Comparison of ENCODE assay signal across 8 cellular contexts in the genomic region with DNA sequence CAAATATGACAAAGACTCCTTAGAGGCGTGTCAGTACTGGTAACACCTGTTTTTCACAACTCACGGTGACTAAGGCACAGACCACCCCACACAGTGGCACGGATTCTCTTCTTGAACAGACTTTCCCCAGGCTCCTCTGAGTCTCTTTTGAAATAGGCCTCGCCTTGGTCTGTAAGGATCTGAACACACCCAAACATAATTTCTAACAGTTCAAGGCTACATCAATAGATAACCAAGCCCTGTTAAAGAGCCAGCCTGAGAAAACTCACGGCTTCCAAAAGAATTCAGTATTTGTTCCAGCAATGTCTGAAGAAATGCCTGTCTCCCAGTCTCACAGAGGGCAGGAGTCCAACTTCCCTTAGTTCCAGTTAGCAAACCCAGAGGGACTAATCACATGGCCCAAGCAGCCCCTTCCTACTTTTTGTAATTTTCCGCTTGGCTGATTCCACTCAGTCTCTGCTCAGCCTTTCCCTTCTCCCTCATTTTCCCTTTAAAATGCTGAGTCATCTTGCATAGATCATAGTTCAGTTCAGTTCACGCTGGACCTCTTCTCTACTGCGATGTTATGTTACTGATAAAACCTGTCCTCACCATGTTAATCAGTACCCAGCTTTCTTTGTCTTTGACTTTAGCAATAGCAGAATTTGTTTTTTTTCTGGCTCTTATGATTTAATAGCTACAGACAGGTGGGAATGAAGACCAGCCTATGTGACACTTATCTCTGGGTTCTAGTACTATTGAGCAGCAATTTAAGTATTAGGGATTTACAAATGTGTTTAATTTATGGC. TPM values are rescaled to one million over a fixed set of nuclear protein-coding genes. Genes with fewer than 3 reads are reported as not detected.
A peak's percentile ranks its signal among the peaks of the same experiment; 100 is the strongest.
DNase-seq lines count a peak whose midpoint lies in the region; ATAC-seq, FAIRE-seq and TF ChIP-seq lines count a peak whose summit lies in the region.

No MANE protein-coding gene starts in this region.

- H3K4me1 Mint-ChIP-seq in activated T-cell treated with anti-CD3 and anti-CD28 coated beads, Interleukin-2, amount 50 U/mL, for 24 hours (ENCODE audit: low read depth) = no peaks in the 10 kb centered on the region

- SMC1A ChIA-PET in GM12878 (lab: Charles Lee; ENCODE audit: uncharacterized antibody, unreplicated experiment) = no interaction called here

- H3K36me3 Mint-ChIP-seq in activated T-cell treated with anti-CD3 and anti-CD28 coated beads, Interleukin-2, amount 50 U/mL, for 24 hours (ENCODE audit: low read depth) = no peaks in the 10 kb centered on the region

- in situ Hi-C loops in GM12878 (cut with MboI) = no loop called here

- RAD21 ChIA-PET in GM12878 (lab: Charles Lee; ENCODE audit: unreplicated experiment) = no interaction called here

- H3K9ac ChIP-seq in GM12878 (ENCODE audit: control insufficient read depth, insufficient read depth, low read length) = no peak overlapping the region

- ATAC-seq in GM12878 (no peak), HG03520 (IDR thresholded peaks at IDR 0.05; ENCODE audit: unreplicated experiment) (no peak), HG02678 (IDR thresholded peaks at IDR 0.05; ENCODE audit: unreplicated experiment) (no peak)

- no peak overlapping the region for H3K27ac Mint-ChIP-seq in activated T-cell treated with anti-CD3 and anti-CD28 coated beads, Interleukin-2, amount 50 U/mL, for 24 hours

- TF ChIP-seq RAD21 in GM12878 (IDR thresholded peaks at IDR 0.05; ENCODE audit: insufficient read depth, low read depth, low read length) = no peak

- no peak for FAIRE-seq in GM12878 (lab: Jason Lieb, UNC)

- no peak for TF ChIP-seq EP300 in GM12878 (IDR thresholded peaks at IDR 0.05; ENCODE audit: borderline replicate concordance in 1 of 2, control insufficient read depth in 1 of 2, low read depth in 2 of 2, low read length in 2 of 2)

- no peak overlapping the region for H3K4me3 Mint-ChIP-seq in activated T-cell treated with anti-CD3 and anti-CD28 coated beads, Interleukin-2, amount 50 U/mL, for 24 hours

- WGBS in GM12878 (ENCODE audit: insufficient coverage, insufficient replicate concordance, low lambda C conversion rate, missing lambda C conversion rate) = 20% methylated on average over 8 of the region's 8 CpGs

- no peaks in the 10 kb centered on the region for H3K9me3 ChIP-seq in GM12878 (replicated peaks; ENCODE audit: control insufficient read depth, insufficient read depth, low read length)

- no peaks in the 10 kb centered on the region for H3K4me1 ChIP-seq in GM12878 (ENCODE audit: control insufficient read depth, insufficient read depth, low read length)

- no peak for TF ChIP-seq CTCF in GM12878 (IDR thresholded peaks at IDR 0.05 in 2 of 3, conservative IDR thresholded peaks at IDR 0.05 in 1 of 3; ENCODE audit: control insufficient read depth in 2 of 3, extremely low read depth in 1 of 3, insufficient read depth in 1 of 3, low read depth in 3 of 3, low read length in 3 of 3)

- POLR2A ChIA-PET in GM12878 (lab: Charles Lee) = no interaction called here

- no peak overlapping the region for H3K4me2 ChIP-seq in GM12878 (ENCODE audit: control insufficient read depth, insufficient read depth)

- no peaks in the 10 kb centered on the region for H3K79me2 ChIP-seq in GM12878 (ENCODE audit: control insufficient read depth, insufficient read depth, low read length)

- no peaks in the 10 kb centered on the region for H3K36me3 ChIP-seq in GM12878 (ENCODE audit: control insufficient read depth in 2 of 2, insufficient read depth in 2 of 2, low read length in 1 of 2)

- H4K20me1 ChIP-seq in GM12878 (ENCODE audit: control insufficient read depth, insufficient read depth) = no peaks in the 10 kb centered on the region

- H3K27me3 Mint-ChIP-seq in activated T-cell treated with anti-CD3 and anti-CD28 coated beads, Interleukin-2, amount 50 U/mL, for 24 hours = no peaks in the 10 kb centered on the region

- DNase-seq in NCI-H82 (lab: John Stamatoyannopoulos, UW) = peak; percentile 39
- DNase-seq in NCI-H82 treated with DMSO at 0.1 percent for 48 hours (lab: John Stamatoyannopoulos, UW; ENCODE audit: unreplicated experiment) = no peak
- no peak for DNase-seq in GM12878 (ENCODE audit: low read depth, low spot score)
- peak; percentile 79 for DNase-seq in iris pigment epithelial cell (ENCODE audit: low read depth)
- DNase-seq in smooth muscle cell of the brain vasculature (ENCODE audit: low read depth, low spot score) = peak; percentile 28
- no peak for DNase-seq in activated T-cell treated with anti-CD3 and anti-CD28 coated beads, Interleukin-2, amount 50 U/mL, for 24 hours

- no peak for TF ChIP-seq POLR2A in GM12878 (IDR thresholded peaks at IDR 0.05; ENCODE audit: low read depth, low read length)

- no TSS peak for BruUV-seq in GM12878 (replicated peaks; lab: Mats Ljungman, UMichigan)

- CTCF ChIA-PET in GM12878 (lab: Yijun Ruan, JAX) = no interaction called here

- H3K27ac ChIP-seq in GM12878 (ENCODE audit: control insufficient read depth, insufficient read depth) = no peak overlapping the region

- H3K4me3 ChIP-seq in GM12878 = no peak overlapping the region

- H3K9me3 Mint-ChIP-seq in activated T-cell treated with anti-CD3 and anti-CD28 coated beads, Interleukin-2, amount 50 U/mL, for 24 hours = peaks cover 6% of the 10 kb centered on the region

- H3K27me3 ChIP-seq in GM12878 (replicated peaks in 1 of 2; ENCODE audit: control insufficient read depth in 2 of 2, insufficient read depth in 2 of 2, low read length in 1 of 2) = no peaks in the 10 kb centered on the region; a peak in 1 of 4 replicates

- intact Hi-C loops in GM12878 (cut with micrococcal nuclease; ENCODE audit: unreplicated experiment) = no loop called here

- no peak overlapping the region for H2AFZ ChIP-seq in GM12878 (ENCODE audit: control insufficient read depth, low read depth, low read length)

TF ChIP-seq in GM12878, 131 proteins besides CTCF, POLR2A, EP300 and RAD21:
- TF ChIP-seq, protein P1, sequence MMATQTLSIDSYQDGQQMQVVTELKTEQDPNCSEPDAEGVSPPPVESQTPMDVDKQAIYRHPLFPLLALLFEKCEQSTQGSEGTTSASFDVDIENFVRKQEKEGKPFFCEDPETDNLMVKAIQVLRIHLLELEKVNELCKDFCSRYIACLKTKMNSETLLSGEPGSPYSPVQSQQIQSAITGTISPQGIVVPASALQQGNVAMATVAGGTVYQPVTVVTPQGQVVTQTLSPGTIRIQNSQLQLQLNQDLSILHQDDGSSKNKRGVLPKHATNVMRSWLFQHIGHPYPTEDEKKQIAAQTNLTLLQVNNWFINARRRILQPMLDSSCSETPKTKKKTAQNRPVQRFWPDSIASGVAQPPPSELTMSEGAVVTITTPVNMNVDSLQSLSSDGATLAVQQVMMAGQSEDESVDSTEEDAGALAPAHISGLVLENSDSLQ (IDR thresholded peaks at IDR 0.05) = no peak
- peak; percentile 40; the same call in 1 of the 2 replicates for TF ChIP-seq PAX5 (IDR thresholded peaks at IDR 0.05; ENCODE audit: borderline replicate concordance, low read depth, low read length)

RNA-seq across cellular contexts. Expression of a gene that starts 22.6 kb away (rescaled TPM):
- total RNA-seq in GM12878 (2013; cell fraction: nucleolus; rRNA removed) = not detected in 2 replicates
- not detected in 2 replicates for total RNA-seq in GM12878 (2014; rRNA removed)
- total RNA-seq in GM12878 (2014; rRNA removed; fragmentation: Illumina TruSeq; extraction: Trizol) = not detected in 2 replicates
- 0.26 TPM in 1 of 2 replicates, not detected in the other for total RNA-seq in GM12878 (2021)
- not detected for polyA plus RNA-seq in GM12878 (2011; ENCODE audit: low read depth)
- polyA plus RNA-seq in GM12878 (2011; rRNA removed) = 0.30 and 0.35 TPM in 2 replicates
- 0.17 and 0.37 TPM in 2 replicates for polyA plus RNA-seq in GM12878 (2011; cell fraction: cytosol; rRNA removed)
- 0.16 and 0.53 TPM in 2 replicates for polyA plus RNA-seq in GM12878 (2011; cell fraction: nucleus; rRNA removed)
- polyA plus RNA-seq in GM12878 (2012) = not detected in 2 replicates
- polyA plus RNA-seq in GM12878 (2014; fragmentation: Illumina TruSeq; extraction: Trizol) = not detected in 2 replicates
- polyA plus RNA-seq in GM12878 (2014; fragmentation: Nextera tagmentation; extraction: Ambion mirVana) = not detected
- not detected in 2 replicates for polyA plus RNA-seq in GM12878 (2014; rRNA removed)
- not detected for polyA plus RNA-seq in GM12878 (2016; fragmentation: Nextera tagmentation; extraction: Ambion mirVana)
- polyA minus RNA-seq in GM12878 (2011; rRNA and poly(A)+ RNA removed) = 0.66 TPM in 1 of 2 replicates, not detected in the other
- 4.1 and 5.3 TPM in 2 replicates for polyA minus RNA-seq in GM12878 (2011; cell fraction: cytosol; rRNA and poly(A)+ RNA removed)
- polyA minus RNA-seq in GM12878 (2011; cell fraction: nucleus; rRNA and poly(A)+ RNA removed) = 1.7 TPM in 1 of 2 replicates, not detected in the other

Comparison
In these comparisons a context has a peak if more than half of its experiments do, and no peak if none do; other contexts are left out.
1. DNase-seq: peak in NCI-H82 (single experiment), iris pigment epithelial cell (single experiment) and smooth muscle cell of the brain vasculature (single experiment); none in NCI-H82 treated with DMSO at 0.1 percent for 48 hours (single experiment), GM12878 (single experiment) and activated T-cell treated with anti-CD3 and anti-CD28 coated beads, Interleukin-2, amount 50 U/mL, for 24 hours (single experiment).